In the genomic region with DNA sequence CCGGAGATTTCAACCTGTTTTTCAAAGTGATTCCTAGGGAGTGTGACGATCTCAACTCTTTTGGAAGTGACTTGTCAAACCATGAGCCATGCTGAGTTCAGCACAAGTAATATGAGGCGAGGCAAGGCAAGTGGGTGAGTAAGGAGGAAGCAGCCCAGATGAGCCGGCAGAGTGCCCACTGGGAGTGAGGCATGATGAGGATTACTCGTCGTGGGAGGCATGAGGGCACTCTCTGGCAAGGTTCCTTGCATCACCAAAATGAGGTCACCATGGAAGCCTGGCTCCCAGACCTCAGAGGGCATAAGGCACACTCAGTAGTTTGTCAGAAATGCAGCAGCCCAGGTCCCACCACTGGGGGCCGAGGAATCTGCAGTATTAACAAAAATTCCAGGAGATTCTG, we compare ENCODE assay signal across 11 cellular contexts.
A peak's percentile ranks its signal among the peaks of the same experiment; 100 is the strongest.
DNase-seq lines count a peak whose midpoint lies in the region; ATAC-seq, FAIRE-seq and TF ChIP-seq lines count a peak whose summit lies in the region.
"Had no signal": no experiment of that assay in that cellular context is flagged by ENCODE, and none has a peak within 500 bp of the region (broad histone marks: within the 10 kb centered on the region; RNA-seq: fewer than 3 reads in every experiment).

No MANE protein-coding gene starts in this region.

- H3K9ac ChIP-seq in kidney (ENCODE audit: low read length in 2 of 2) = no peak overlapping the region
- H3K9ac ChIP-seq: KMS-11 had no signal

- H3K4me1 ChIP-seq in kidney (ENCODE audit: control insufficient read depth in 1 of 2, insufficient read depth in 1 of 2, low read depth in 1 of 2, low read length in 2 of 2) = no peaks in the 10 kb centered on the region

- no peak overlapping the region for H3K27ac ChIP-seq in kidney (ENCODE audit: low read depth in 2 of 2, low read length in 2 of 2)
- H3K27ac ChIP-seq: KMS-11, tibial artery had no signal

- FAIRE-seq in kidney (lab: Jason Lieb, UNC) = no peak

- intact Hi-C loops in kidney (cut with DNase I) = no loop called here

- no peaks in the 10 kb centered on the region for H3K36me3 ChIP-seq in kidney (ENCODE audit: control insufficient read depth in 1 of 2, insufficient read depth in 2 of 2, low read length in 2 of 2)
- H3K36me3 ChIP-seq: tibial artery had no signal

- DNase-seq in ELR (ENCODE audit: low read depth) (peak; percentile 91), NCI-H446 treated with DMSO at 0.1 percent for 48 hours (lab: John Stamatoyannopoulos, UW) (peak; percentile 61), epidermal melanocyte (ENCODE audit: insufficient read length, low spot score) (peak; percentile 34), omental fat pad (ENCODE audit: low spot score) (peak; percentile 25), NCI-H146 (lab: John Stamatoyannopoulos, UW) (no peak), kidney (no peak)
- DNase-seq in activated effector memory CD4-positive, alpha-beta T cell treated with anti-CD3 and anti-CD28 coated beads, Interleukin-2, amount 50 U/mL, for 16 hours = no peak
- DNase-seq: stimulated activated CD4-positive, alpha-beta T cell treated with anti-CD3 and anti-CD28 coated beads, Interleukin-12 subunit alpha, Interleukin-12 subunit beta, amount 100 ng/mL, for 4 hours had no signal

- no peaks in the 10 kb centered on the region for H3K9me3 ChIP-seq in kidney (ENCODE audit: control insufficient read depth in 1 of 2, low read length in 2 of 2)
- H3K9me3 ChIP-seq: tibial artery had no signal

- TF ChIP-seq CTCF in omental fat pad (IDR thresholded peaks at IDR 0.05) = no peak
- no peak for TF ChIP-seq CTCF in kidney (IDR thresholded peaks at IDR 0.05; ENCODE audit: borderline replicate concordance, extremely low read depth, insufficient read depth)

- no peak overlapping the region for H3K4me3 ChIP-seq in kidney (ENCODE audit: low read length in 2 of 2)
- H3K4me3 ChIP-seq: tibial artery had no signal

- ATAC-seq in omental fat pad (ENCODE audit: low FRiP score) = peak; percentile 89
- ATAC-seq in HG02885 (IDR thresholded peaks at IDR 0.05; ENCODE audit: poor library complexity, unreplicated experiment) = no peak

Comparison
In these comparisons a context has a peak if more than half of its experiments do, and no peak if none do; other contexts are left out.
1. DNase-seq: peak in ELR (single experiment), NCI-H446 treated with DMSO at 0.1 percent for 48 hours (single experiment), epidermal melanocyte (single experiment) and omental fat pad (single experiment); none in NCI-H146 (single experiment), activated effector memory CD4-positive, alpha-beta T cell treated with anti-CD3 and anti-CD28 coated beads, Interleukin-2, amount 50 U/mL, for 16 hours (single experiment) and kidney (single experiment).